Comparison of ENCODE assay signal across 8 cellular contexts in genomic region chr19:35031072-35031881, GRCh38. TPM values are rescaled to one million over a fixed set of nuclear protein-coding genes. Genes with fewer than 3 reads are reported as not detected.
A peak's percentile ranks its signal among the peaks of the same experiment; 100 is the strongest.
DNase-seq lines count a peak whose midpoint lies in the region; ATAC-seq and TF ChIP-seq lines count a peak whose summit lies in the region.

No MANE protein-coding gene starts in this region.

- H3K4me3 Mint-ChIP-seq in naive thymus-derived CD4-positive, alpha-beta T cell, result peak overlapping the region; percentile 65 to 94 (median 80)

- peaks cover 13 to 36% (median 19%) of the 10 kb centered on the region in 5 donors for H3K27me3 Mint-ChIP-seq in naive thymus-derived CD4-positive, alpha-beta T cell

- H3K36me3 ChIP-seq in naive thymus-derived CD4-positive, alpha-beta T cell (ENCODE audit: control insufficient read depth in 2 of 3, insufficient read depth in 3 of 3, low read length in 3 of 3), result peaks cover 0 to 21% (median 0%) of the 10 kb centered on the region in 3 experiments

- no peaks in the 10 kb centered on the region for H3K9me3 Mint-ChIP-seq in naive thymus-derived CD4-positive, alpha-beta T cell

- peak overlapping the region; percentile 61 for H3K27ac ChIP-seq in RWPE1
- H3K27ac ChIP-seq in naive thymus-derived CD4-positive, alpha-beta T cell (ENCODE audit: low read depth, low read length), result no peak overlapping the region

- TF ChIP-seq CTCF in RWPE1 (conservative IDR thresholded peaks at IDR 0.05; ENCODE audit: low read depth) (no peak), epithelial cell of proximal tubule (conservative IDR thresholded peaks at IDR 0.05; ENCODE audit: low read depth, low read length) (no peak)

- H3K4me3 ChIP-seq in epithelial cell of proximal tubule (ENCODE audit: low read depth, low read length), result peak overlapping the region; percentile 64
- H3K4me3 ChIP-seq in naive thymus-derived CD4-positive, alpha-beta T cell (ENCODE audit: low read length), result no peak overlapping the region

- no peak for ATAC-seq in naive thymus-derived CD4-positive, alpha-beta T cell

- POLR2A ChIA-PET in RWPE1 (lab: Yijun Ruan, JAX; ENCODE audit: low non-redundant PET), result interaction anchor here (0.6 kb wide), 1 partner anchor 18 kb away, joined by 3 read pairs; no protein-coding TSS in a partner anchor
- POLR2A ChIA-PET in naive thymus-derived CD4-positive, alpha-beta T cell (lab: Charles Lee), result interaction anchor here (0.6 to 1.2 kb wide), 3 partner anchors 13 to 47 kb away, joined by 3 to 4 read pairs (median 4); no protein-coding TSS in a partner anchor

- H3K9me3 ChIP-seq in naive thymus-derived CD4-positive, alpha-beta T cell (ENCODE audit: control insufficient read depth in 2 of 3, low read length in 3 of 3), result no peaks in the 10 kb centered on the region

- peak; percentile 51 for DNase-seq in ELR (ENCODE audit: low read depth)
- DNase-seq in RWPE1 (ENCODE audit: low spot score), result no peak
- no peak for DNase-seq in epithelial cell of proximal tubule (ENCODE audit: low read depth)
- no peak for DNase-seq in naive thymus-derived CD4-positive, alpha-beta T cell
- no peak for DNase-seq in SW 1271 (lab: John Stamatoyannopoulos, UW)
- DNase-seq in NCI-H526 treated with DMSO at 0.1 percent for 48 hours (lab: John Stamatoyannopoulos, UW), result no peak
- DNase-seq in stimulated activated CD4-positive, alpha-beta T cell treated with anti-CD3 and anti-CD28 coated beads, Interleukin-15, amount 100 ng/mL, for 24 hours, result no peak
- no peak for DNase-seq in NAMALWA (ENCODE audit: low spot score)

- H3K36me3 Mint-ChIP-seq in naive thymus-derived CD4-positive, alpha-beta T cell, result peaks cover 0 to 11% (median 0%) of the 10 kb centered on the region in 5 donors

- H3K27ac Mint-ChIP-seq in naive thymus-derived CD4-positive, alpha-beta T cell, result peak overlapping the region in 6 of 9 donors; percentile 7 to 82 (median 48)

- H3K4me1 Mint-ChIP-seq in naive thymus-derived CD4-positive, alpha-beta T cell, result peaks cover 5 to 14% (median 10%) of the 10 kb centered on the region in 7 donors

- H3K4me1 ChIP-seq in naive thymus-derived CD4-positive, alpha-beta T cell (ENCODE audit: control insufficient read depth in 2 of 2, insufficient read depth in 2 of 2, low read length in 2 of 2), result peaks cover 0 to 4% of the 10 kb centered on the region in 2 donors

- intact Hi-C loops in naive thymus-derived CD4-positive, alpha-beta T cell (cut with micrococcal nuclease), result loop anchor here in 1 of 2 donors (2.0 kb wide), 1 partner anchor 14 kb away; no protein-coding TSS in a partner anchor

- H3K27me3 ChIP-seq in naive thymus-derived CD4-positive, alpha-beta T cell (ENCODE audit: control insufficient read depth in 2 of 2, insufficient read depth in 2 of 2, low read length in 2 of 2), result peaks cover 0 to 5% of the 10 kb centered on the region in 2 donors

- CTCF ChIA-PET in RWPE1 (lab: Yijun Ruan, JAX), result interaction anchor here (0.5 to 1.6 kb wide), 3 partner anchors 9 to 59 kb away, joined by 4 to 7 read pairs (median 4); no protein-coding TSS in a partner anchor
- CTCF ChIA-PET in naive thymus-derived CD4-positive, alpha-beta T cell (lab: Charles Lee), result interaction anchor here (1.0 kb wide), 1 partner anchor 13 kb away, joined by 3 read pairs; no protein-coding TSS in a partner anchor

RNA-seq across cellular contexts. Expression of gene SCN1B, which starts 1.0 kb away (rescaled TPM):
- 1.3 and 1.5 TPM in 2 replicates for total RNA-seq in epithelial cell of proximal tubule
- 1 to 10 TPM in 4 of 5 experiments, under 1 TPM in 1; 0.48 to 1.9 (median 1.8) TPM for total RNA-seq in naive thymus-derived CD4-positive, alpha-beta T cell
- polyA plus RNA-seq in naive thymus-derived CD4-positive, alpha-beta T cell, result under 1 TPM in 1 of 2 donors, not detected in 1; 0.23 TPM

RNA-seq across cellular contexts. Expression of gene HPN, which starts 10.2 kb away (rescaled TPM):
- 2.0 TPM in 1 of 2 replicates, not detected in the other for total RNA-seq in epithelial cell of proximal tubule
- total RNA-seq in naive thymus-derived CD4-positive, alpha-beta T cell, result not detected
- polyA plus RNA-seq in naive thymus-derived CD4-positive, alpha-beta T cell, result not detected

RNA-seq across cellular contexts. Expression of gene GRAMD1A, which starts 31.2 kb away (rescaled TPM):
- 55.0 and 67.7 TPM in 2 replicates for total RNA-seq in epithelial cell of proximal tubule
- 100 to 1,000 TPM in 4 of 5 experiments, 10 to 100 TPM in 1; 90.1 to 286 (median 253) TPM for total RNA-seq in naive thymus-derived CD4-positive, alpha-beta T cell
- polyA plus RNA-seq in naive thymus-derived CD4-positive, alpha-beta T cell, result 10 to 100 TPM; 33.6 to 74.9 TPM
